8 cellular contexts compared by ENCODE assay signal in the genomic region with DNA sequence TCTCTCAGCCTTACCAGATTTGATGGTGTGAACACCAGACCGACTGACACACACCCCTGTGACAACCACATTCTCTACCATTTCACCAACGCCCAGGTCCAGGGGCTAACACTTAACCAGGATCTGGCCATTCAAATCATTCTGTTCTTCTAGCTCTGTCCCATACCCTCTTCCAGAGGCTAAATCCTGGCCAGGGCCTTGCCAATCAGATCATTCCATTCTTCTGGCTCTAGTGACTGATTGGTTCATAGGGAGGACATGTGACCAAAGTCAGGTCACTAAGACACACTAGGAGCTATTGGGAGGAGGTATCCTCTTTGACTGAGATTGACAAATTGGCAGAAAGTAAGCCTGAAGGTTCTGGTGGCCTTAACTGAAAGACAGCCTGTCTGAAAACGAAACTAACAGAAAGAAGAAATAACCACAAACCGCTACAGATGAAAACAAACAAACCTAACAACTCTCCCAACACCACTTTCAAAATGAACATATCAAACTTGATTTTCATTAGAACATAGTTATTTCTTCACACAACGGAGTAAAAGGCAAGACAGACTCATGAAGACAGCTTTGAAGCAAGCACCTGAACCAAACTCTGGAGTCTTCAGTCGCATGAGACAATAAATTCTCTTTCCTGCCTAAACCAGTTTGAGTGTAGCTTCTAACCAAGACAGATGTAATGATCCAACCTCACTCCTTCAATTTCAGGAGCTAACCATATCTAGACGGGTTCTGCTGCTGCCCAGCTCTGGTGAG.
A peak's percentile ranks its signal among the peaks of the same experiment; 100 is the strongest.
DNase-seq lines count a peak whose midpoint lies in the region; ATAC-seq and TF ChIP-seq lines count a peak whose summit lies in the region.

No MANE protein-coding gene starts in this region.

- peak; percentile 35 to 55 for ATAC-seq in left cardiac atrium
- peak; percentile 97 for ATAC-seq in HG02973 (IDR thresholded peaks at IDR 0.05; ENCODE audit: unreplicated experiment)
- ATAC-seq in naive B cell (ENCODE audit: low read depth in 2 of 2): peak; percentile 90 to 91

- TF ChIP-seq CTCF in left ventricle myocardium inferior (IDR thresholded peaks at IDR 0.05; ENCODE audit: borderline replicate concordance): no peak
- no peak for TF ChIP-seq CTCF in vagina (IDR thresholded peaks at IDR 0.05)

- H3K27me3 ChIP-seq in left ventricle myocardium inferior (ENCODE audit: low read depth) (no peaks in the 10 kb centered on the region), vagina (no peaks in the 10 kb centered on the region)

- H3K9me3 Mint-ChIP-seq in naive B cell: no peaks in the 10 kb centered on the region

- H3K27me3 Mint-ChIP-seq in naive B cell: no peaks in the 10 kb centered on the region

- H3K27ac ChIP-seq in left ventricle myocardium inferior (replicated peaks): no peak overlapping the region
- H3K27ac ChIP-seq in vagina: no peak overlapping the region

- H3K36me3 ChIP-seq in left ventricle myocardium inferior: no peaks in the 10 kb centered on the region
- H3K36me3 ChIP-seq in vagina: no peaks in the 10 kb centered on the region

- peak overlapping the region; percentile 15 to 88 (median 82) for H3K4me3 Mint-ChIP-seq in naive B cell

- H3K4me1 ChIP-seq in left ventricle myocardium inferior: no peaks in the 10 kb centered on the region
- H3K4me1 ChIP-seq in vagina: no peaks in the 10 kb centered on the region

- H3K36me3 Mint-ChIP-seq in naive B cell: peaks cover 11 to 16% of the 10 kb centered on the region in 2 donors

- H3K9me3 ChIP-seq in left ventricle myocardium inferior (replicated peaks) (no peaks in the 10 kb centered on the region), vagina (no peaks in the 10 kb centered on the region)

- no peak for TF ChIP-seq POLR2A in vagina (IDR thresholded peaks at IDR 0.05)

- intact Hi-C loops in left cardiac atrium (cut with DNase I): no loop called here
- intact Hi-C loops in left ventricle myocardium inferior (cut with micrococcal nuclease): no loop called here
- intact Hi-C loops in vagina (cut with DNase I): no loop called here

- peak overlapping the region; percentile 88 to 96 (median 94) for H3K27ac Mint-ChIP-seq in naive B cell

- in situ Hi-C loops in SK-MEL-5 (cut with HindIII; ENCODE audit: low pct_unique_long_range_greater_than_20kb, low sequenced_read_pairs): no loop called here

- H3K4me3 ChIP-seq in left ventricle myocardium inferior (no peak overlapping the region), vagina (no peak overlapping the region)

- peaks cover 25 to 44% (median 31%) of the 10 kb centered on the region in 3 donors for H3K4me1 Mint-ChIP-seq in naive B cell

- no peak for DNase-seq in left cardiac atrium
- no peak for DNase-seq in left ventricle myocardium inferior
- peak; percentile 53 for DNase-seq in SK-MEL-5 (ENCODE audit: low read depth, low spot score)
- peak; percentile 36 for DNase-seq in naive B cell
- DNase-seq in NCI-H510A (lab: John Stamatoyannopoulos, UW): no peak
- no peak for DNase-seq in vagina (ENCODE audit: extremely low spot score in 2 of 2)
- DNase-seq in NCI-H774 (lab: John Stamatoyannopoulos, UW): no peak

Comparison
In these comparisons a context has a peak if more than half of its experiments do, and no peak if none do; other contexts are left out.
1. ATAC-seq: peak in every context shown above with its lines; median percentile 97 in HG02973; 90 in naive B cell; 45 in left cardiac atrium.
2. DNase-seq: peak in SK-MEL-5 (single experiment) and naive B cell (single experiment); none in left cardiac atrium (single experiment), left ventricle myocardium inferior (single experiment), NCI-H510A (single experiment), vagina (0 of 2) and NCI-H774 (single experiment).